In the genomic region with DNA sequence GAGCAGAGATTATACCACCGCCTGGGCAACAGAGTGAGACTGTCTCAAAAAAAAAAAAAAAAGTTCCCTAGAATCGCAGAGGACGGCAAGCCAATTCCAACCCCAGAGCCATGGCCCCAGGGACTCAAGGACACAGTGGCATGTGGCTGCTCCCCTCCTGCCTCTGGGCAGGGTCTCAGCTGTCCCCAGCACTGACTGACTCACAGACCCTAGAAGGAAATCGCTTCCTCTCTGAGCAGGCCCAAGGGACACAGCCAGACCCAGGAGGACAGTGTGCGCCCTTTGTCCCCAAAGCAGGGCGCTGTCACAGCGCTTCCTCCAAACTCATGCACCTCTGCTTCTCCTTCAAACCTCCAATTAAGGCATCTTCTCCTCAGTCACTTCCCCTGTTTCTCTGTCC, we compare ENCODE assay signal across 1 cellular context.
TF ChIP-seq lines count a peak whose summit lies in the region.

No MANE protein-coding gene starts in this region.

TF ChIP-seq in GM23338, 12 proteins besides CTCF, POLR2A, EP300 and RAD21:
- TF ChIP-seq CREB1 (CRISPR knock-in tag; IDR thresholded peaks at IDR 0.05; ENCODE audit: low read depth) (no peak), STAT1 (IDR thresholded peaks at IDR 0.05; ENCODE audit: unreplicated experiment) (no peak), EZH2phosphoT487 (IDR thresholded peaks at IDR 0.05; ENCODE audit: unreplicated experiment) (no peak)
